ENCODE assay signal across 13 cellular contexts in genomic region chr5:172905771-172906170, GRCh38. TPM values are rescaled to one million over a fixed set of nuclear protein-coding genes. Genes with fewer than 3 reads are reported as not detected.
A peak's percentile ranks its signal among the peaks of the same experiment; 100 is the strongest.
DNase-seq lines count a peak whose midpoint lies in the region; ATAC-seq and TF ChIP-seq lines count a peak whose summit lies in the region.
"Had no signal": no experiment of that assay in that cellular context is flagged by ENCODE, and none has a peak within 500 bp of the region (broad histone marks: within the 10 kb centered on the region; RNA-seq: fewer than 3 reads in every experiment).

No MANE protein-coding gene starts in this region.

- no peak for TF ChIP-seq POLR2A in suprapubic skin (IDR thresholded peaks at IDR 0.05)

- H3K36me3 ChIP-seq in colonic mucosa = peaks cover 6% of the 10 kb centered on the region
- peaks cover 31% of the 10 kb centered on the region for H3K36me3 ChIP-seq in mesodermal cell (ENCODE audit: control insufficient read depth, insufficient read depth, low read length)
- H3K36me3 ChIP-seq in suprapubic skin = no peaks in the 10 kb centered on the region

- 81 to 95% methylated on average over 2 to 3 of the region's 3 CpGs for WGBS in mesodermal cell (ENCODE audit: insufficient coverage in 2 of 2), 2 experiments
- WGBS in suprapubic skin = 67% methylated on average over 3 of the region's 3 CpGs

- H3K9me3 ChIP-seq in colonic mucosa (no peaks in the 10 kb centered on the region), mesodermal cell (ENCODE audit: control insufficient read depth, low read length) (no peaks in the 10 kb centered on the region), suprapubic skin (no peaks in the 10 kb centered on the region)

- TF ChIP-seq CTCF in LNCaP clone FGC (IDR thresholded peaks at IDR 0.05; ENCODE audit: control insufficient read depth, extremely low read depth, insufficient read depth) (no peak), colonic mucosa (IDR thresholded peaks at IDR 0.05) (no peak), suprapubic skin (IDR thresholded peaks at IDR 0.05) (no peak)

- H3K27ac ChIP-seq in colonic mucosa = peak overlapping the region; percentile 95
- H3K27ac ChIP-seq in mesodermal cell (ENCODE audit: low read depth, low read length, severe bottlenecking) = peak overlapping the region; percentile 53
- peak overlapping the region; percentile 94 for H3K27ac ChIP-seq in suprapubic skin

- H3K4me3 ChIP-seq in LNCaP clone FGC (ENCODE audit: low read depth, low read length) = peak overlapping the region; percentile 37
- H3K4me3 ChIP-seq in colonic mucosa = no peak overlapping the region
- no peak overlapping the region for H3K4me3 ChIP-seq in mesodermal cell (ENCODE audit: extremely low read depth, insufficient read depth, low read length, poor library complexity, severe bottlenecking)
- no peak overlapping the region for H3K4me3 ChIP-seq in suprapubic skin

- intact Hi-C loops in colonic mucosa (cut with DNase I) = no loop called here

- peak overlapping the region; percentile 28 to 91 for H3K9ac ChIP-seq in colonic mucosa (ENCODE audit: low read depth in 2 of 2, low read length in 2 of 2)

- no peak for ATAC-seq in GM21360 (IDR thresholded peaks at IDR 0.05; ENCODE audit: unreplicated experiment)

- TF ChIP-seq EP300 in suprapubic skin (IDR thresholded peaks at IDR 0.05) = no peak

- peaks cover 19% of the 10 kb centered on the region for H3K4me1 ChIP-seq in colonic mucosa
- H3K4me1 ChIP-seq in mesodermal cell (ENCODE audit: control insufficient read depth, insufficient read depth, low read length, poor library complexity, severe bottlenecking) = peaks cover 55% of the 10 kb centered on the region
- peaks cover 59% of the 10 kb centered on the region for H3K4me1 ChIP-seq in suprapubic skin

- DNase-seq in LNCaP clone FGC (ENCODE audit: low read depth) (peak; percentile 93), colonic mucosa (no peak), suprapubic skin (ENCODE audit: low spot score in 2 of 2) (no peak), SK-N-DZ (ENCODE audit: low spot score) (no peak), amygdala (lab: John Stamatoyannopoulos, UW) (no peak)
- no peak for DNase-seq in stimulated activated naive CD4-positive, alpha-beta T cell treated with Interleukin-2 at 50 U/mL for 16 hours (lab: John Stamatoyannopoulos, UW)
- DNase-seq: activated CD8-positive, alpha-beta memory T cell treated with anti-CD3 and anti-CD28 coated beads for 24 hours; DMS79 treated with DMSO at 0.1 percent for 48 hours; naive B cell; NCI-H510A treated with DMSO at 0.1 percent for 48 hours; stimulated activated CD4-positive, alpha-beta T cell treated with anti-CD3 and anti-CD28 coated beads, Interleukin-4, amount 100 ng/mL, for 24 hours had no signal

- no peaks in the 10 kb centered on the region for H3K27me3 ChIP-seq in colonic mucosa
- no peaks in the 10 kb centered on the region for H3K27me3 ChIP-seq in suprapubic skin

RNA-seq across cellular contexts. Expression of gene RPL26L1, which starts 53.5 kb away (rescaled TPM):
- total RNA-seq in colonic mucosa (10 to 100 TPM; 26.6 to 50.6 TPM), suprapubic skin (10 to 100 TPM; 14.2 to 30.7 (median 21.9) TPM)
- 88.8 TPM for polyA plus RNA-seq in mesodermal cell (2013, experiment 1 of 2)
- polyA plus RNA-seq in mesodermal cell (2013, experiment 2 of 2) = 99.2 TPM
- polyA plus RNA-seq in SK-N-DZ (2014; cell fraction: cytosol; rRNA removed) = 85.7 and 94.4 TPM in 2 replicates
- 57.8 and 73.1 TPM in 2 replicates for polyA plus RNA-seq in SK-N-DZ (2014; cell fraction: nucleus; rRNA removed)
